Comparison of ENCODE assay signal across 8 cellular contexts in genomic region chr13:97975851-97976550, GRCh38. TPM values are rescaled to one million over a fixed set of nuclear protein-coding genes. Genes with fewer than 3 reads are reported as not detected.
A peak's percentile ranks its signal among the peaks of the same experiment; 100 is the strongest.
DNase-seq lines count a peak whose midpoint lies in the region; ATAC-seq and TF ChIP-seq lines count a peak whose summit lies in the region.

No MANE protein-coding gene starts in this region.

- H2AFZ ChIP-seq in OCI-LY1 (ENCODE audit: low read length) = peak overlapping the region; percentile 7

- H3K9me3 ChIP-seq in OCI-LY1 (ENCODE audit: low read length) = no peaks in the 10 kb centered on the region
- no peaks in the 10 kb centered on the region for H3K9me3 ChIP-seq in mononuclear cell (ENCODE audit: low read depth, low read length)

- no peaks in the 10 kb centered on the region for H4K20me1 ChIP-seq in OCI-LY1 (ENCODE audit: insufficient read depth, low read length)

- peak overlapping the region; percentile 72 for H3K9ac ChIP-seq in OCI-LY1 (ENCODE audit: low read length)

- H3K79me2 ChIP-seq in OCI-LY1 (ENCODE audit: insufficient read depth, low read length) = peaks cover 40% of the 10 kb centered on the region

- H3K4me3 ChIP-seq in OCI-LY1 (ENCODE audit: low read depth, low read length, poor library complexity, severe bottlenecking) (peak overlapping the region; percentile 84), mononuclear cell (ENCODE audit: low read length) (peak overlapping the region; percentile 66)

- peak overlapping the region; percentile 80 for H3K4me2 ChIP-seq in OCI-LY1 (ENCODE audit: low read length)

- no peak overlapping the region for H3K27ac ChIP-seq in OCI-LY1 (ENCODE audit: low read depth, low read length, poor library complexity, severe bottlenecking)
- peak overlapping the region; percentile 80 for H3K27ac ChIP-seq in epithelial cell of prostate

- H3K4me1 ChIP-seq in OCI-LY1 (ENCODE audit: insufficient read depth, low read length, severe bottlenecking) = peaks cover 27% of the 10 kb centered on the region
- H3K4me1 ChIP-seq in mononuclear cell (ENCODE audit: insufficient read depth, low read length) = peaks cover 19% of the 10 kb centered on the region

- H3K9me2 ChIP-seq in OCI-LY1 (ENCODE audit: low read depth, low read length) = no peaks in the 10 kb centered on the region

- H3F3A ChIP-seq in OCI-LY1 (ENCODE audit: insufficient read depth, low read length) = no peaks in the 10 kb centered on the region

- H3K27me3 ChIP-seq in OCI-LY1 (ENCODE audit: insufficient read depth, low read length) = no peaks in the 10 kb centered on the region
- no peaks in the 10 kb centered on the region for H3K27me3 ChIP-seq in mononuclear cell (ENCODE audit: insufficient read depth, low read length)

- DNase-seq in DMS114 treated with DMSO at 0.1 percent for 48 hours (lab: John Stamatoyannopoulos, UW; ENCODE audit: unreplicated experiment) = peak; percentile 49
- DNase-seq in HuH-7 (ENCODE audit: low spot score) = peak; percentile 69
- peak; percentile 84 for DNase-seq in activated T-cell treated with anti-CD3 and anti-CD28 coated beads for 4 hours
- DNase-seq in epithelial cell of prostate (ENCODE audit: low read depth, low spot score) = peak; percentile 16
- peak; percentile 69 to 74 for DNase-seq in stimulated activated CD8-positive, alpha-beta memory T cell treated with anti-CD3 and anti-CD28 coated beads, Interleukin-4, amount 100 ng/mL, for 1 hour (ENCODE audit: low read depth in 2 of 2, low spot score in 1 of 2)

- peaks cover 4% of the 10 kb centered on the region; the same call in 1 of the 2 replicates for H3K36me3 ChIP-seq in OCI-LY1 (ENCODE audit: insufficient read depth, low read length)

- ATAC-seq in GM21526 (IDR thresholded peaks at IDR 0.05; ENCODE audit: low FRiP score, unreplicated experiment) = peak; percentile 91

- TF ChIP-seq CTCF in OCI-LY1 (IDR thresholded peaks at IDR 0.05; ENCODE audit: low read length) = no peak

RNA-seq across cellular contexts. Expression of gene IPO5, which starts 22.5 kb away (rescaled TPM):
- total RNA-seq in mononuclear cell = 69.2 TPM

Comparison
In these comparisons a context has a peak if more than half of its experiments do, and no peak if none do; other contexts are left out.
1. DNase-seq: peak in every context shown above with its lines; median percentile 84 in activated T-cell treated with anti-CD3 and anti-CD28 coated beads for 4 hours; 72 in stimulated activated CD8-positive, alpha-beta memory T cell treated with anti-CD3 and anti-CD28 coated beads, Interleukin-4, amount 100 ng/mL, for 1 hour; 69 in HuH-7; 49 in DMS114 treated with DMSO at 0.1 percent for 48 hours; 16 in epithelial cell of prostate.